In the genomic region with DNA sequence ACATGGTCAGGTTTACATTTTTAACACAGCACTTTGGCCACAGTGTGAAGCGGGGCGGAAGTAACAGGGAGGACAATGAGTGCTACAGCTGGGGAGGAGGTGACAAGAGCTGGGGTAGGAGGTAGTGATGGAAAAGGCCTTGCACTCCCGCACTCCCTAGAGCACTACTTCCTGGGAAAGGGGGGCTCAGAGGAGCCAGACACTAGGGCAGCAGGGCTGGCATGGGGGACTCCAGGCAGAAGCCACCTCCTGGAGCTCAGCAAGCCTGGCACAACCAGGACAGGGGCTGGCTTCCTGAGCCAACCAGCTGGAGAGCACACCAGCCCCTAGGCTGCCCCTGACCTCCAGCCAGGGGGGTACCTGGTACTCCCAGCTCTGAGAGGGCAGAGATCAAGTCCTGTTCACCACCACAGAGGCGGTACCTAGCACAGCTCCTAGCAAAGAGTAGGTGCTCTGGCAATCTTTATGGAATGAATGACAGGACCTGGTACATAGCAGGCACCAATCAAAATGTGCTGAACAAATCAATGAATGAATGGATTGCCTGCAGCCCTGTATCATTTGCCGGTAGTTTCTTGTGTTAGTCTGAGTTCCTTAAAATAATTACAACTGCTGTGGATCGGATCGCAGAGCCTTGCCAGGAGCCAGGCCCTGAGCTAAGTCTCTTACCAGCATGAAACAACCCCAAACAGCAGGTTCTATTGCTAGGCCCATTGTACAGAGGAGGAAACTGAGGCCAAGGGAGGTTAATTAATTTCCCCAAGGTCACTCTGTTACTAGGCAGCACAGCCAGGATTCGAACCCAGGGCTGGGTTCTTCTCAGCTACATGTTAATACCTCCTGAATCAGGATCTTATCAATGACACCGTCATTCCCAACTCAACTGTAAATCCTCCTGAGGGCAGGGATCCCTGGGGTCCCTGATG, we compare ENCODE assay signal across 1 cellular context.
TF ChIP-seq lines count a peak whose summit lies in the region.

No MANE protein-coding gene starts in this region.

TF ChIP-seq in HepG2, 621 proteins besides CTCF, POLR2A, EP300 and RAD21 (continued from another document and continues in another):
- TF ChIP-seq CCAR2 (optimal IDR thresholded peaks at IDR 0.05; ENCODE audit: low read depth, low read length) (no peak), ZNF768 (CRISPR knock-in tag; IDR thresholded peaks at IDR 0.05) (peak; percentile 69), ZFP36 (IDR thresholded peaks at IDR 0.05; ENCODE audit: borderline replicate concordance, low read depth, low read length, partially characterized antibody) (no peak), SUZ12 (IDR thresholded peaks at IDR 0.05; ENCODE audit: low read depth, low read length) (no peak), ZNF563 (CRISPR knock-in tag; IDR thresholded peaks at IDR 0.05) (no peak), KDM5B (CRISPR knock-in tag; IDR thresholded peaks at IDR 0.05; ENCODE audit: borderline replicate concordance) (peak; percentile 81), BRD4 (CRISPR knock-in tag; IDR thresholded peaks at IDR 0.05) (no peak), KDM3A (CRISPR knock-in tag; IDR thresholded peaks at IDR 0.05; ENCODE audit: low read depth) (no peak), ZNF616 (CRISPR knock-in tag; IDR thresholded peaks at IDR 0.05; ENCODE audit: low read depth) (0 out of 2 replicates have a peak, but pooled peaks have one; percentile 20), ZNF101 (CRISPR knock-in tag; IDR thresholded peaks at IDR 0.05; ENCODE audit: borderline replicate concordance, low read depth) (no peak), SRF (IDR thresholded peaks at IDR 0.05; ENCODE audit: low read depth, low read length) (no peak), ZNF10 (CRISPR knock-in tag; IDR thresholded peaks at IDR 0.05; ENCODE audit: borderline replicate concordance, low read depth) (no peak), TSC22D2 (CRISPR knock-in tag; IDR thresholded peaks at IDR 0.05; ENCODE audit: borderline replicate concordance) (no peak), MLX (CRISPR knock-in tag; IDR thresholded peaks at IDR 0.05) (no peak), MAFF (IDR thresholded peaks at IDR 0.05; ENCODE audit: low read depth, low read length) (no peak), HHEX (CRISPR knock-in tag; IDR thresholded peaks at IDR 0.05) (no peak), ZNF652 (CRISPR knock-in tag; IDR thresholded peaks at IDR 0.05; ENCODE audit: borderline replicate concordance, low read depth) (no peak), ZMAT5 (CRISPR knock-in tag; IDR thresholded peaks at IDR 0.05; ENCODE audit: borderline replicate concordance, low read depth) (no peak), ZNF136 (CRISPR knock-in tag; IDR thresholded peaks at IDR 0.05; ENCODE audit: low read depth) (no peak), ZSCAN20 (CRISPR knock-in tag; IDR thresholded peaks at IDR 0.05; ENCODE audit: borderline replicate concordance) (no peak), ETS1 (CRISPR knock-in tag; IDR thresholded peaks at IDR 0.05) (no peak), THRA (CRISPR knock-in tag; IDR thresholded peaks at IDR 0.05; ENCODE audit: borderline replicate concordance) (no peak), DMAP1 (CRISPR knock-in tag; IDR thresholded peaks at IDR 0.05) (no peak), ZNF841 (CRISPR knock-in tag; IDR thresholded peaks at IDR 0.05; ENCODE audit: borderline replicate concordance) (no peak), HOXA9 (CRISPR knock-in tag; IDR thresholded peaks at IDR 0.05; ENCODE audit: borderline replicate concordance) (no peak), SP5 (CRISPR knock-in tag; IDR thresholded peaks at IDR 0.05; ENCODE audit: borderline replicate concordance, low read depth) (no peak), ZNF607 (CRISPR knock-in tag; IDR thresholded peaks at IDR 0.05; ENCODE audit: borderline replicate concordance) (peak; percentile 12; the same call in 1 of the 2 replicates), ZNF574 (CRISPR knock-in tag; IDR thresholded peaks at IDR 0.05) (no peak), HOXD1 (CRISPR knock-in tag; IDR thresholded peaks at IDR 0.05) (no peak), FOXP4 (CRISPR knock-in tag; IDR thresholded peaks at IDR 0.05) (no peak), SRY (CRISPR knock-in tag; IDR thresholded peaks at IDR 0.05) (no peak), GTF2F1 (IDR thresholded peaks at IDR 0.05; ENCODE audit: low read length) (no peak), GFI1 (CRISPR knock-in tag; IDR thresholded peaks at IDR 0.05; ENCODE audit: borderline replicate concordance) (no peak), ZMYM4 (CRISPR knock-in tag; IDR thresholded peaks at IDR 0.05) (peak; percentile 11; the same call in 1 of the 2 replicates), CEBPB (IDR thresholded peaks at IDR 0.05; ENCODE audit: borderline replicate concordance, low read depth, low read length) (no peak), MYNN (CRISPR knock-in tag; IDR thresholded peaks at IDR 0.05; ENCODE audit: low read depth) (no peak), HINFP (CRISPR knock-in tag; IDR thresholded peaks at IDR 0.05; ENCODE audit: low read depth) (no peak)
- TF ChIP-seq, protein P1, sequence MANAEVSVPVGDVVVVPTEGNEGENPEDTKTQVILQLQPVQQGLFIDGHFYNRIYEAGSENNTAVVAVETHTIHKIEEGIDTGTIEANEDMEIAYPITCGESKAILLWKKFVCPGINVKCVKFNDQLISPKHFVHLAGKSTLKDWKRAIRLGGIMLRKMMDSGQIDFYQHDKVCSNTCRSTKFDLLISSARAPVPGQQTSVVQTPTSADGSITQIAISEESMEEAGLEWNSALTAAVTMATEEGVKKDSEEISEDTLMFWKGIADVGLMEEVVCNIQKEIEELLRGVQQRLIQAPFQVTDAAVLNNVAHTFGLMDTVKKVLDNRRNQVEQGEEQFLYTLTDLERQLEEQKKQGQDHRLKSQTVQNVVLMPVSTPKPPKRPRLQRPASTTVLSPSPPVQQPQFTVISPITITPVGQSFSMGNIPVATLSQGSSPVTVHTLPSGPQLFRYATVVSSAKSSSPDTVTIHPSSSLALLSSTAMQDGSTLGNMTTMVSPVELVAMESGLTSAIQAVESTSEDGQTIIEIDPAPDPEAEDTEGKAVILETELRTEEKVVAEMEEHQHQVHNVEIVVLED (CRISPR knock-in tag; IDR thresholded peaks at IDR 0.05; ENCODE audit: borderline replicate concordance) = no peak
- TF ChIP-seq, protein P2, sequence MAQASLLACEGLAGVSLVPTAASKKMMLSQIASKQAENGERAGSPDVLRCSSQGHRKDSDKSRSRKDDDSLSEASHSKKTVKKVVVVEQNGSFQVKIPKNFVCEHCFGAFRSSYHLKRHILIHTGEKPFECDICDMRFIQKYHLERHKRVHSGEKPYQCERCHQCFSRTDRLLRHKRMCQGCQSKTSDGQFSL (CRISPR knock-in tag; IDR thresholded peaks at IDR 0.05) = no peak
- TF ChIP-seq, protein P3, sequence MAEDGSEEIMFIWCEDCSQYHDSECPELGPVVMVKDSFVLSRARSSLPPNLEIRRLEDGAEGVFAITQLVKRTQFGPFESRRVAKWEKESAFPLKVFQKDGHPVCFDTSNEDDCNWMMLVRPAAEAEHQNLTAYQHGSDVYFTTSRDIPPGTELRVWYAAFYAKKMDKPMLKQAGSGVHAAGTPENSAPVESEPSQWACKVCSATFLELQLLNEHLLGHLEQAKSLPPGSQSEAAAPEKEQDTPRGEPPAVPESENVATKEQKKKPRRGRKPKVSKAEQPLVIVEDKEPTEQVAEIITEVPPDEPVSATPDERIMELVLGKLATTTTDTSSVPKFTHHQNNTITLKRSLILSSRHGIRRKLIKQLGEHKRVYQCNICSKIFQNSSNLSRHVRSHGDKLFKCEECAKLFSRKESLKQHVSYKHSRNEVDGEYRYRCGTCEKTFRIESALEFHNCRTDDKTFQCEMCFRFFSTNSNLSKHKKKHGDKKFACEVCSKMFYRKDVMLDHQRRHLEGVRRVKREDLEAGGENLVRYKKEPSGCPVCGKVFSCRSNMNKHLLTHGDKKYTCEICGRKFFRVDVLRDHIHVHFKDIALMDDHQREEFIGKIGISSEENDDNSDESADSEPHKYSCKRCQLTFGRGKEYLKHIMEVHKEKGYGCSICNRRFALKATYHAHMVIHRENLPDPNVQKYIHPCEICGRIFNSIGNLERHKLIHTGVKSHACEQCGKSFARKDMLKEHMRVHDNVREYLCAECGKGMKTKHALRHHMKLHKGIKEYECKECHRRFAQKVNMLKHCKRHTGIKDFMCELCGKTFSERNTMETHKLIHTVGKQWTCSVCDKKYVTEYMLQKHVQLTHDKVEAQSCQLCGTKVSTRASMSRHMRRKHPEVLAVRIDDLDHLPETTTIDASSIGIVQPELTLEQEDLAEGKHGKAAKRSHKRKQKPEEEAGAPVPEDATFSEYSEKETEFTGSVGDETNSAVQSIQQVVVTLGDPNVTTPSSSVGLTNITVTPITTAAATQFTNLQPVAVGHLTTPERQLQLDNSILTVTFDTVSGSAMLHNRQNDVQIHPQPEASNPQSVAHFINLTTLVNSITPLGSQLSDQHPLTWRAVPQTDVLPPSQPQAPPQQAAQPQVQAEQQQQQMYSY (CRISPR knock-in tag; IDR thresholded peaks at IDR 0.05) = no peak
- TF ChIP-seq, protein P4, sequence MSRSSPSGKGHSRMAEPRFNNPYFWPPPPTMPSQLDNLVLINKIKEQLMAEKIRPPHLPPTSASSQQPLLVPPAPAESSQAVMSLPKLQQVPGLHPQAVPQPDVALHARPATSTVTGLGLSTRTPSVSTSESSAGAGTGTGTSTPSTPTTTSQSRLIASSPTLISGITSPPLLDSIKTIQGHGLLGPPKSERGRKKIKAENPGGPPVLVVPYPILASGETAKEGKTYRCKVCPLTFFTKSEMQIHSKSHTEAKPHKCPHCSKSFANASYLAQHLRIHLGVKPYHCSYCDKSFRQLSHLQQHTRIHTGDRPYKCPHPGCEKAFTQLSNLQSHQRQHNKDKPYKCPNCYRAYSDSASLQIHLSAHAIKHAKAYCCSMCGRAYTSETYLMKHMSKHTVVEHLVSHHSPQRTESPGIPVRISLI (CRISPR knock-in tag; IDR thresholded peaks at IDR 0.05; ENCODE audit: borderline replicate concordance) = no peak
